1 cellular context compared by ENCODE assay signal in the genomic region with DNA sequence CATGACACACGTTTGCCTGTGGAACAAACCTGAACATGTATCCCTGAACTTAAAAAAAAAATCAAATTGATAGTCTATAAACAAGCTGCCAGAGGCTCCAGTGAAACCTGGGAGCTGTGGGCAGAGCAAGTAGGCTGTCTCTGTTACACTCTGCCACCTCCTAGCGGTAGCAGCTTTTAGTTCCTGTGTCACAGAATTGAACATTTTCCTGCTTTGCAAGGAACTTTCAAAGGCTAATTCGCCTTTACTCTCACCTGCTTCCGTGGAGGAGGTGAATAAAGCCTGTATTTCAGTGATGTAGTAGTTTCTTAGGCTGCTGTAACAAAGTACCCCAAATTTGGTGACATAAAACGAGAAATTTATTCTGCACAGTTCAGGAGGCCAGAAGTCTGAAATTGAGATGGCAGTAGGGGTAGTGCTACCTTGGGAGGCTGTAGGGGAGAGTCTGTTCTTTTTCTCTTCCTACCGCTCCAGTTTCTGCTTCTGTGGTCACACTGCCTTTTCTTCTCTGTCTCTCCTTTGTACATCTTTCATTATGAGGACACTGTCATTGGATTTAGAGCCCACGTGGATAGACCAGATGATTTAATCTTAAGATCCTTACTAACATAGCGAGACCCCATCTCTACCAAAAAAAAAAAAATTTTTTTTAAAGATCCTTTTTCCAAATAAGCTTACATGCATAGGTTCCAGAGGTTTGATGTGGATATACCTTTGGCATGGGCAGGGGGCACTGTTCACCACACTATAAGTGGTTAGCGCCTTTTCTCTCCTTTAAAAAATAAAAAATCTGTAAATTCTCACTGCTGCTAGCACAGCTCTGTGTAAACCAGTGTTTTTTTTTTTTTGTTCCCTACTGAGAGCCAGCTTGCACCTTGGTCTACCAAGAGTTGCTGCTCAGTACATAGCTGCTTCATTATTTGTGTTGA.
A peak's percentile ranks its signal among the peaks of the same experiment; 100 is the strongest.
TF ChIP-seq lines count a peak whose summit lies in the region.

No MANE protein-coding gene starts in this region.

TF ChIP-seq in SK-N-SH, 30 proteins besides CTCF, POLR2A, EP300 and RAD21:
- TF ChIP-seq, protein P1, sequence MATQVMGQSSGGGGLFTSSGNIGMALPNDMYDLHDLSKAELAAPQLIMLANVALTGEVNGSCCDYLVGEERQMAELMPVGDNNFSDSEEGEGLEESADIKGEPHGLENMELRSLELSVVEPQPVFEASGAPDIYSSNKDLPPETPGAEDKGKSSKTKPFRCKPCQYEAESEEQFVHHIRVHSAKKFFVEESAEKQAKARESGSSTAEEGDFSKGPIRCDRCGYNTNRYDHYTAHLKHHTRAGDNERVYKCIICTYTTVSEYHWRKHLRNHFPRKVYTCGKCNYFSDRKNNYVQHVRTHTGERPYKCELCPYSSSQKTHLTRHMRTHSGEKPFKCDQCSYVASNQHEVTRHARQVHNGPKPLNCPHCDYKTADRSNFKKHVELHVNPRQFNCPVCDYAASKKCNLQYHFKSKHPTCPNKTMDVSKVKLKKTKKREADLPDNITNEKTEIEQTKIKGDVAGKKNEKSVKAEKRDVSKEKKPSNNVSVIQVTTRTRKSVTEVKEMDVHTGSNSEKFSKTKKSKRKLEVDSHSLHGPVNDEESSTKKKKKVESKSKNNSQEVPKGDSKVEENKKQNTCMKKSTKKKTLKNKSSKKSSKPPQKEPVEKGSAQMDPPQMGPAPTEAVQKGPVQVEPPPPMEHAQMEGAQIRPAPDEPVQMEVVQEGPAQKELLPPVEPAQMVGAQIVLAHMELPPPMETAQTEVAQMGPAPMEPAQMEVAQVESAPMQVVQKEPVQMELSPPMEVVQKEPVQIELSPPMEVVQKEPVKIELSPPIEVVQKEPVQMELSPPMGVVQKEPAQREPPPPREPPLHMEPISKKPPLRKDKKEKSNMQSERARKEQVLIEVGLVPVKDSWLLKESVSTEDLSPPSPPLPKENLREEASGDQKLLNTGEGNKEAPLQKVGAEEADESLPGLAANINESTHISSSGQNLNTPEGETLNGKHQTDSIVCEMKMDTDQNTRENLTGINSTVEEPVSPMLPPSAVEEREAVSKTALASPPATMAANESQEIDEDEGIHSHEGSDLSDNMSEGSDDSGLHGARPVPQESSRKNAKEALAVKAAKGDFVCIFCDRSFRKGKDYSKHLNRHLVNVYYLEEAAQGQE (IDR thresholded peaks at IDR 0.05; ENCODE audit: low read depth, low read length), result no peak
- peak; percentile 28; the same call in 1 of the 2 replicates for TF ChIP-seq SMC3 (IDR thresholded peaks at IDR 0.05; ENCODE audit: low read depth, low read length)
